Comparison of ENCODE assay signal across 24 cellular contexts in the genomic region with DNA sequence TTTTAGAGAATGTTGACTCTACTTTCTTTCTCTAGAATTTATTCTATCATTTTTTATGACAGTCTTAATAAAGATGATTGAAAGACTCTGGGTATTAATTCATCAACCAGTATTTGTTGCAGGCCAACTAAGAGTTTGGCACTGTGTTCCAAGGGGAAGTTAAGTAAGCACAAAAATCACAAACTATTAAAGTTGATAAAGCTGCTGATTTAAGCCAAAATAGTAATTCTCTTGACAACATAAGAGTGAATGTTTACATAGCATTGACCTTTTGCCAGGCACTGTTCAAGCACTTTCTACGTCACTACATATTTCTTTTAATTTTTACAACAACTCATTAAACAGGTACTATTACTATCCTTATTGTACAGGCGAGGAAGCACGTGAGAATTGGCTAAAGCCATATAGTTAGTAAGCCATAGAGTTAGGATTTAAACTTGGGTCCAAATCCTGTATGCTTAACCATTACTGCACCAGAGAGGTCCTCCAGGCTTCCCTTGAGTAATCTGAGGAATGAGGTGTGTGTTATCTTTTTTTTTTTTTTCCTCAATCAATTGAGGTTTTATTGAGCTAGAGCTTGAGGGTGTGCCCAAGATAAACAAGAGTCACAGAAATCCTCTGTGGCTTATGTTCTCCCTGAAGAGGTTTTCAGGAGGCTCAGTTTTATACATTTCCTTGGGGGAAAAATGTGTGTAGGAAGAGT.
A peak's percentile ranks its signal among the peaks of the same experiment; 100 is the strongest.
DNase-seq lines count a peak whose midpoint lies in the region; ATAC-seq and TF ChIP-seq lines count a peak whose summit lies in the region.
"Had no signal": no experiment of that assay in that cellular context is flagged by ENCODE, and none has a peak within 500 bp of the region (broad histone marks: within the 10 kb centered on the region; RNA-seq: fewer than 3 reads in every experiment).

No MANE protein-coding gene starts in this region.

- intact Hi-C loops in mucosa of descending colon (cut with DNase I, micrococcal nuclease): no loop called here

- H3K9me3 ChIP-seq in mucosa of descending colon: no peaks in the 10 kb centered on the region
- H3K9me3 ChIP-seq: BLaER1 treated with 17β-estradiol and CSF1 and Interleukin-3, amounts not matched to agents 10 nM and 100 nM had no signal

- ATAC-seq in mucosa of descending colon: peak; percentile 64
- no peak for ATAC-seq in HG03439 (IDR thresholded peaks at IDR 0.05; ENCODE audit: unreplicated experiment)
- ATAC-seq: K562 had no signal

- no peak overlapping the region for H3K4me3 ChIP-seq in mucosa of descending colon
- H3K4me3 ChIP-seq: BLaER1 treated with 17β-estradiol and CSF1 and Interleukin-3, amounts not matched to agents 10 nM and 100 nM; K562 had no signal

- DNase-seq in NCI-H2171 treated with DMSO at 0.1 percent for 48 hours (lab: John Stamatoyannopoulos, UW): peak; percentile 48
- DNase-seq in NCI-H2171 (lab: John Stamatoyannopoulos, UW): no peak
- peak; percentile 4 for DNase-seq in dermis blood vessel endothelial cell
- DNase-seq in mucosa of descending colon: no peak
- no peak for DNase-seq in DMS114 treated with DMSO at 0.1 percent for 48 hours (lab: John Stamatoyannopoulos, UW; ENCODE audit: unreplicated experiment)
- DNase-seq in activated CD8-positive, alpha-beta memory T cell treated with anti-CD3 and anti-CD28 coated beads, Interleukin-2, amount 50 U/mL, for 4 hours: no peak
- no peak for DNase-seq in activated T-cell treated with anti-CD3 and anti-CD28 coated beads for 4 hours
- DNase-seq: 8988T; CD4-positive, alpha-beta memory T cell; DMS153; GDM1; GOT3; MM.1S; NCI-H1048; NCI-H1417 treated with DMSO at 0.1 percent for 48 hours; NCI-H187 treated with DMSO at 0.1 percent for 48 hours; NCI-H2107; NCI-H524 treated with DMSO at 0.1 percent for 48 hours; NCI-H82; OCI-M1; Right ventricle myocardium superior had no signal

- TF ChIP-seq CTCF in mucosa of descending colon (IDR thresholded peaks at IDR 0.05): no peak

- no peaks in the 10 kb centered on the region for H3K36me3 ChIP-seq in mucosa of descending colon (ENCODE audit: low read depth)
- H3K36me3 ChIP-seq: BLaER1 treated with 17β-estradiol and CSF1 and Interleukin-3, amounts not matched to agents 10 nM and 100 nM had no signal

- H3K4me1 ChIP-seq in mucosa of descending colon (ENCODE audit: low read depth): no peaks in the 10 kb centered on the region
- H3K4me1 ChIP-seq: BLaER1 treated with 17β-estradiol and CSF1 and Interleukin-3, amounts not matched to agents 10 nM and 100 nM had no signal

Comparison
In these comparisons a context has a peak if more than half of its experiments do, and no peak if none do; other contexts are left out.
1. DNase-seq: peak in NCI-H2171 treated with DMSO at 0.1 percent for 48 hours (single experiment) and dermis blood vessel endothelial cell (single experiment); none in NCI-H2171 (single experiment), mucosa of descending colon (0 of 3), DMS114 treated with DMSO at 0.1 percent for 48 hours (single experiment), activated CD8-positive, alpha-beta memory T cell treated with anti-CD3 and anti-CD28 coated beads, Interleukin-2, amount 50 U/mL, for 4 hours (single experiment) and activated T-cell treated with anti-CD3 and anti-CD28 coated beads for 4 hours (single experiment).